In genomic region chr4:152663203-152664066, GRCh38 we compare ENCODE assay signal across 8 cellular contexts. TPM values are rescaled to one million over a fixed set of nuclear protein-coding genes. Genes with fewer than 3 reads are reported as not detected.
DNase-seq lines count a peak whose midpoint lies in the region; ATAC-seq, FAIRE-seq and TF ChIP-seq lines count a peak whose summit lies in the region.

No MANE protein-coding gene starts in this region.

- H3K27me3 Mint-ChIP-seq in CD4-positive, alpha-beta T cell: no peaks in the 10 kb centered on the region

- peak overlapping the region; percentile 49 for H3K9ac ChIP-seq in GM12878 (ENCODE audit: control insufficient read depth, insufficient read depth, low read length)

- H2AFZ ChIP-seq in GM12878 (ENCODE audit: control insufficient read depth, low read depth, low read length): peak overlapping the region; percentile 44

- 10% methylated on average over 6 of the region's 6 CpGs for WGBS in GM12878 (ENCODE audit: insufficient coverage, insufficient replicate concordance, low lambda C conversion rate, missing lambda C conversion rate)

- SMC1A ChIA-PET in GM12878 (lab: Charles Lee; ENCODE audit: uncharacterized antibody, unreplicated experiment): interaction anchor here (0.6 to 6.7 kb wide), 20 partner anchors 7 to 203 kb away, joined by 3 to 134 read pairs (median 4); partner anchors contain the start of gene TMEM154

- TF ChIP-seq RAD21 in GM12878 (IDR thresholded peaks at IDR 0.05; ENCODE audit: insufficient read depth, low read depth, low read length): no peak

- peak in 1 of 2 experiments; percentile 32; a peak in 1 of 4 replicates for TF ChIP-seq EP300 in GM12878 (IDR thresholded peaks at IDR 0.05; ENCODE audit: borderline replicate concordance in 1 of 2, control insufficient read depth in 1 of 2, low read depth in 2 of 2, low read length in 2 of 2)

- TF ChIP-seq CTCF in CD4-positive, alpha-beta T cell (IDR thresholded peaks at IDR 0.05): no peak
- TF ChIP-seq CTCF in GM12878 (IDR thresholded peaks at IDR 0.05 in 2 of 3, conservative IDR thresholded peaks at IDR 0.05 in 1 of 3; ENCODE audit: control insufficient read depth in 2 of 3, extremely low read depth in 1 of 3, insufficient read depth in 1 of 3, low read depth in 3 of 3, low read length in 3 of 3) (no peak), vagina (IDR thresholded peaks at IDR 0.05) (no peak)

- H3K27ac ChIP-seq in CD4-positive, alpha-beta T cell (ENCODE audit: low read depth, low read length): no peak overlapping the region
- peak overlapping the region; percentile 79 for H3K27ac ChIP-seq in GM12878 (ENCODE audit: control insufficient read depth, insufficient read depth)
- no peak overlapping the region for H3K27ac ChIP-seq in vagina

- peaks cover 8% of the 10 kb centered on the region for H3K9me3 Mint-ChIP-seq in CD4-positive, alpha-beta T cell

- CTCF ChIA-PET in CD4-positive, alpha-beta T cell (lab: Charles Lee): interaction anchor here (0.5 kb wide), 1 partner anchor 201 kb away, joined by 3 read pairs; no protein-coding TSS in a partner anchor
- CTCF ChIA-PET in GM12878 (lab: Yijun Ruan, JAX): interaction anchor here (0.8 to 5.0 kb wide), 10 partner anchors 12 to 255 kb away, joined by 3 to 65 read pairs (median 4); partner anchors contain the start of gene TMEM154

- peak; percentile 14 for ATAC-seq in CD4-positive, alpha-beta T cell (ENCODE audit: poor library complexity)
- ATAC-seq in GM19463 (IDR thresholded peaks at IDR 0.05; ENCODE audit: unreplicated experiment) (peak; percentile 47), HG03457 (IDR thresholded peaks at IDR 0.05; ENCODE audit: unreplicated experiment) (peak; percentile 58), GM12878 (peak; percentile 78), left lobe of liver (no peak)

- no peaks in the 10 kb centered on the region for H3K79me2 ChIP-seq in GM12878 (ENCODE audit: control insufficient read depth, insufficient read depth, low read length)

- in situ Hi-C loops in GM12878 (cut with MboI): no loop called here

- peak overlapping the region; percentile 15 for H3K27ac Mint-ChIP-seq in CD4-positive, alpha-beta T cell

- no peaks in the 10 kb centered on the region for H4K20me1 ChIP-seq in GM12878 (ENCODE audit: control insufficient read depth, insufficient read depth)

- TF ChIP-seq POLR2A in GM12878 (IDR thresholded peaks at IDR 0.05; ENCODE audit: low read depth, low read length): no peak
- TF ChIP-seq POLR2A in vagina (IDR thresholded peaks at IDR 0.05): no peak

- H3K4me1 ChIP-seq in GM12878 (ENCODE audit: control insufficient read depth, insufficient read depth, low read length) (peaks cover 66% of the 10 kb centered on the region), vagina (no peaks in the 10 kb centered on the region)

- peaks cover 42% of the 10 kb centered on the region for H3K4me1 Mint-ChIP-seq in CD4-positive, alpha-beta T cell (ENCODE audit: low read depth)

- peaks cover 69% of the 10 kb centered on the region for H3K36me3 Mint-ChIP-seq in CD4-positive, alpha-beta T cell (ENCODE audit: low read depth)

- POLR2A ChIA-PET in CD4-positive, alpha-beta T cell (lab: Charles Lee): interaction anchor here (2.6 kb wide), 1 partner anchor 16 kb away, joined by 7 read pairs; the partner anchor contains the start of gene TMEM154
- POLR2A ChIA-PET in GM12878 (lab: Charles Lee): interaction anchor here (0.6 to 5.0 kb wide), 11 partner anchors 9 to 130 kb away, joined by 3 to 57 read pairs (median 4); partner anchors contain the start of gene TMEM154

- H3K4me3 ChIP-seq in GM12878: peak overlapping the region; percentile 51; the same call in 1 of the 2 replicates
- no peak overlapping the region for H3K4me3 ChIP-seq in vagina

- BruUV-seq in GM12878 (replicated peaks; lab: Mats Ljungman, UMichigan): no TSS peak

- H3K36me3 ChIP-seq in GM12878 (ENCODE audit: control insufficient read depth in 2 of 2, insufficient read depth in 2 of 2, low read length in 1 of 2) (no peaks in the 10 kb centered on the region), vagina (no peaks in the 10 kb centered on the region)

- no peaks in the 10 kb centered on the region for H3K27me3 ChIP-seq in CD4-positive, alpha-beta T cell (ENCODE audit: control insufficient read depth, insufficient read depth, low read length)
- no peaks in the 10 kb centered on the region for H3K27me3 ChIP-seq in GM12878 (replicated peaks in 1 of 2; ENCODE audit: control insufficient read depth in 2 of 2, insufficient read depth in 2 of 2, low read length in 1 of 2)
- no peaks in the 10 kb centered on the region for H3K27me3 ChIP-seq in vagina

- peaks cover 5% of the 10 kb centered on the region for H3K9me3 ChIP-seq in CD4-positive, alpha-beta T cell (ENCODE audit: control insufficient read depth, low read length)
- H3K9me3 ChIP-seq in GM12878 (replicated peaks; ENCODE audit: control insufficient read depth, insufficient read depth, low read length) (peaks cover 1% of the 10 kb centered on the region; the same call in 2 of the 3 replicates), vagina (no peaks in the 10 kb centered on the region)

- H3K4me3 Mint-ChIP-seq in CD4-positive, alpha-beta T cell: no peak overlapping the region

- DNase-seq in CD4-positive, alpha-beta T cell: no peak
- peak; percentile 75 for DNase-seq in GM12878 (ENCODE audit: low read depth, low spot score)
- DNase-seq in DMS53 (lab: John Stamatoyannopoulos, UW): no peak
- DNase-seq in NK-92 (lab: John Stamatoyannopoulos, UW; ENCODE audit: unreplicated experiment): no peak
- no peak for DNase-seq in left lobe of liver (ENCODE audit: low spot score)
- DNase-seq in vagina (ENCODE audit: extremely low spot score in 2 of 2): no peak

- peak; percentile 47 for FAIRE-seq in GM12878 (lab: Jason Lieb, UNC)

- peak overlapping the region; percentile 93 for H3K4me2 ChIP-seq in GM12878 (ENCODE audit: control insufficient read depth, insufficient read depth)

- intact Hi-C loops in CD4-positive, alpha-beta T cell (cut with DNase I, micrococcal nuclease): no loop called here
- intact Hi-C loops in GM12878 (cut with micrococcal nuclease; ENCODE audit: unreplicated experiment) (loop anchor here (1.0 kb wide), 2 partner anchors 20 to 34 kb away; no protein-coding TSS in a partner anchor), vagina (cut with DNase I) (no loop called here)

- RAD21 ChIA-PET in GM12878 (lab: Charles Lee; ENCODE audit: unreplicated experiment): interaction anchor here (0.8 to 6.7 kb wide), 10 partner anchors 13 to 162 kb away, joined by 3 to 85 read pairs (median 10); partner anchors contain the start of gene TMEM154

TF ChIP-seq in GM12878, 131 proteins besides CTCF, POLR2A, EP300 and RAD21 (continues in another document):
- peak; percentile 36; the same call in 1 of the 2 replicates for TF ChIP-seq JUNB (IDR thresholded peaks at IDR 0.05)
- TF ChIP-seq ETV6 (conservative IDR thresholded peaks at IDR 0.05 in 1 of 2, IDR thresholded peaks at IDR 0.05 in 1 of 2; ENCODE audit: borderline replicate concordance in 1 of 2, low read depth in 1 of 2): peak in 1 of 2 experiments; percentile 57; a peak in 2 of 4 replicates
- no peak for TF ChIP-seq SP1 (IDR thresholded peaks at IDR 0.05; ENCODE audit: low read depth, low read length)
- TF ChIP-seq FOXK2 (IDR thresholded peaks at IDR 0.05): no peak
- peak; percentile 66 for TF ChIP-seq NBN (IDR thresholded peaks at IDR 0.05)
- no peak for TF ChIP-seq MYC (IDR thresholded peaks at IDR 0.05; ENCODE audit: insufficient read depth, insufficient read length, insufficient replicate concordance, low read length, severe bottlenecking)
- no peak for TF ChIP-seq SUZ12 (IDR thresholded peaks at IDR 0.05; ENCODE audit: unreplicated experiment)

RNA-seq across cellular contexts. Expression of gene TMEM154, which starts 16.4 kb away (rescaled TPM):
- total RNA-seq in CD4-positive, alpha-beta T cell: 10 to 100 TPM; 13.6 to 16.7 TPM
- total RNA-seq in GM12878 (2013; cell fraction: nucleolus; rRNA removed): 30.9 and 31.7 TPM in 2 replicates
- total RNA-seq in GM12878 (2014; rRNA removed) (18.8 and 23.4 TPM in 2 replicates), GM12878 (2014; rRNA removed; fragmentation: Illumina TruSeq; extraction: Trizol) (22.7 and 23.7 TPM in 2 replicates), GM12878 (2021) (41.4 and 42.3 TPM in 2 replicates), left lobe of liver (2.1 TPM), vagina (33.1 TPM)
- polyA plus RNA-seq in GM12878 (2011; ENCODE audit: low read depth): 4.3 TPM
- polyA plus RNA-seq in GM12878 (2011; rRNA removed) (5.1 and 8.5 TPM in 2 replicates), GM12878 (2014; fragmentation: Illumina TruSeq; extraction: Trizol) (17.5 and 36.2 TPM in 2 replicates), GM12878 (2014; fragmentation: Nextera tagmentation; extraction: Ambion mirVana) (10 to 100 TPM in 1 of 2 experiments, 1 to 10 TPM in 1; 9.3 to 17.6 TPM), GM12878 (2014; rRNA removed) (14.5 and 16.2 TPM in 2 replicates), GM12878 (2016; fragmentation: Nextera tagmentation; extraction: Ambion mirVana) (10 to 100 TPM; 26.5 to 32.3 TPM)
- 2.9 and 3.0 TPM in 2 replicates for polyA plus RNA-seq in GM12878 (2011; cell fraction: cytosol; rRNA removed)
- 2.9 and 3.5 TPM in 2 replicates for polyA plus RNA-seq in GM12878 (2011; cell fraction: nucleus; rRNA removed)
- 8.9 and 12.0 TPM in 2 replicates for polyA plus RNA-seq in GM12878 (2012)
- 8.7 and 11.3 TPM in 2 replicates for polyA minus RNA-seq in GM12878 (2011; rRNA and poly(A)+ RNA removed)
- 2.1 and 2.4 TPM in 2 replicates for polyA minus RNA-seq in GM12878 (2011; cell fraction: cytosol; rRNA and poly(A)+ RNA removed)
- 4.4 and 6.9 TPM in 2 replicates for polyA minus RNA-seq in GM12878 (2011; cell fraction: nucleus; rRNA and poly(A)+ RNA removed)
